ENCODE assay signal across 10 cellular contexts in genomic region chr15:76170426-76170800, GRCh38.
"Had no signal": no experiment of that assay in that cellular context is flagged by ENCODE, and none has a peak within 500 bp of the region (broad histone marks: within the 10 kb centered on the region; RNA-seq: fewer than 3 reads in every experiment).

No MANE protein-coding gene starts in this region.

- H3K36me3 ChIP-seq: upper lobe of left lung had no signal

- H3K27ac ChIP-seq: upper lobe of left lung had no signal

- H3K9me3 Mint-ChIP-seq: activated naive CD4-positive, alpha-beta T cell treated with anti-CD3 and anti-CD28 coated beads, Interleukin-2, amount 10 ng/mL, durations not matched to agents 7 days and 5 days; activated T-helper 2 cell treated with anti-CD3 and anti-CD28 coated beads, Interferon-gamma antibody, Interleukin-2, Interleukin-4, amounts not matched to agents 10 μg/mL and 5 μg/mL and 100 μg/mL, durations not matched to agents 14 hours and 24 hours and 36 hours had no signal

- DNase-seq: activated naive CD4-positive, alpha-beta T cell treated with anti-CD3 and anti-CD28 coated beads, Interleukin-2, amount 10 ng/mL, durations not matched to agents 7 days and 5 days; central memory CD4-positive, alpha-beta T cell; cortex of kidney; glutamatergic neuron; left colon; mammary epithelial cell; upper lobe of left lung had no signal

- H3K4me3 Mint-ChIP-seq: activated naive CD4-positive, alpha-beta T cell treated with anti-CD3 and anti-CD28 coated beads, Interleukin-2, amount 10 ng/mL, durations not matched to agents 7 days and 5 days; nephron had no signal

- H3K27ac Mint-ChIP-seq: activated naive CD4-positive, alpha-beta T cell treated with anti-CD3 and anti-CD28 coated beads, Interleukin-2, amount 10 ng/mL, durations not matched to agents 7 days and 5 days; activated T-helper 2 cell treated with anti-CD3 and anti-CD28 coated beads, Interferon-gamma antibody, Interleukin-2, Interleukin-4, amounts not matched to agents 10 μg/mL and 5 μg/mL and 100 μg/mL, durations not matched to agents 14 hours and 24 hours and 36 hours; nephron had no signal

- H3K4me1 Mint-ChIP-seq: activated naive CD4-positive, alpha-beta T cell treated with anti-CD3 and anti-CD28 coated beads, Interleukin-2, amount 10 ng/mL, durations not matched to agents 7 days and 5 days; nephron had no signal

- ATAC-seq: activated CD4-positive, CD25-positive, alpha-beta regulatory T cell treated with anti-CD3 and anti-CD28 coated beads, Interleukin-2, amount 50 U/mL, for 24 hours; left colon had no signal

- H3K27me3 ChIP-seq: upper lobe of left lung had no signal

- H3K9me3 ChIP-seq: upper lobe of left lung had no signal

- H3K36me3 Mint-ChIP-seq: activated naive CD4-positive, alpha-beta T cell treated with anti-CD3 and anti-CD28 coated beads, Interleukin-2, amount 10 ng/mL, durations not matched to agents 7 days and 5 days had no signal

- H3K4me3 ChIP-seq: upper lobe of left lung had no signal
